29 cellular contexts compared by ENCODE assay signal in genomic region chr19:19056636-19057275, GRCh38.
"Had no signal": no experiment of that assay in that cellular context is flagged by ENCODE, and none has a peak within 500 bp of the region (broad histone marks: within the 10 kb centered on the region; RNA-seq: fewer than 3 reads in every experiment).

No MANE protein-coding gene starts in this region.

- H3K36me3 ChIP-seq: ovary, uterus had no signal

- H3K4me1 ChIP-seq: parathyroid adenoma, tibial nerve, uterus had no signal

- FAIRE-seq: small intestine had no signal

- H3K4me1 Mint-ChIP-seq: neural crest cell; stimulated activated effector memory CD8-positive, alpha-beta T cell treated with anti-CD3 and anti-CD28 coated beads, Interleukin-12 subunit alpha, Interleukin-12 subunit beta, amount 100 ng/mL, for 72 hours had no signal

- ATAC-seq: naive thymus-derived CD8-positive, alpha-beta T cell; natural killer cell treated with Interleukin-12 subunit alpha and Interleukin-12 subunit beta and Interleukin-15 and Interleukin-18, amount 100 ng/mL, for 72 hours; psoas muscle; right cardiac atrium; sciatic nerve; stimulated activated effector memory CD8-positive, alpha-beta T cell treated with anti-CD3 and anti-CD28 coated beads, Interleukin-12 subunit alpha, Interleukin-12 subunit beta, amount 100 ng/mL, for 72 hours; stimulated activated naive B cell treated with anti-CD40 and anti-IgM and Interleukin-4, amounts not matched to agents 10 μg/mL and 1 μg/mL and 100 μg/mL, for 72 hours; upper lobe of right lung had no signal

- H3K27me3 Mint-ChIP-seq: naive B cell; naive thymus-derived CD8-positive, alpha-beta T cell; natural killer cell treated with Interleukin-12 subunit alpha and Interleukin-12 subunit beta and Interleukin-15 and Interleukin-18, amount 100 ng/mL, for 72 hours; progenitor cell of endocrine pancreas; stimulated activated naive B cell treated with anti-CD40 and anti-IgM and Interleukin-4, amounts not matched to agents 10 μg/mL and 1 μg/mL and 100 μg/mL, for 72 hours; stimulated activated naive CD8-positive, alpha-beta T cell treated with anti-CD3 and anti-CD28 coated beads, Interleukin-15, Interleukin-2, amounts not matched to agents 100 ng/mL and 50 ng/mL, for 24 hours had no signal

- H3K9me3 Mint-ChIP-seq: naive B cell; naive thymus-derived CD8-positive, alpha-beta T cell; natural killer cell treated with Interleukin-12 subunit alpha and Interleukin-12 subunit beta and Interleukin-15 and Interleukin-18, amount 100 ng/mL, for 72 hours; nephron progenitor cell; neural crest cell; stimulated activated effector memory CD8-positive, alpha-beta T cell treated with anti-CD3 and anti-CD28 coated beads, Interleukin-12 subunit alpha, Interleukin-12 subunit beta, amount 100 ng/mL, for 72 hours; stimulated activated naive B cell treated with anti-CD40 and anti-IgM and Interleukin-4, amounts not matched to agents 10 μg/mL and 1 μg/mL and 100 μg/mL, for 72 hours; stimulated activated naive CD8-positive, alpha-beta T cell treated with anti-CD3 and anti-CD28 coated beads, Interleukin-15, Interleukin-2, amounts not matched to agents 100 ng/mL and 50 ng/mL, for 24 hours had no signal

- H3K27me3 ChIP-seq: neutrophil, ovary, stomach, thyroid gland, tibial nerve, upper lobe of right lung, uterus had no signal

- H3K9me3 ChIP-seq: neutrophil, ovary, psoas muscle, stomach, thoracic aorta, thyroid gland, tibial nerve, upper lobe of right lung, uterus had no signal

- H2AFZ ChIP-seq: parathyroid adenoma had no signal

- H3K27ac ChIP-seq: neutrophil, ovary, parathyroid adenoma, psoas muscle, stomach, thoracic aorta, thyroid gland, tibial nerve, upper lobe of right lung, uterus had no signal

- H3K27ac Mint-ChIP-seq: naive B cell; naive thymus-derived CD8-positive, alpha-beta T cell; natural killer cell treated with Interleukin-12 subunit alpha and Interleukin-12 subunit beta and Interleukin-15 and Interleukin-18, amount 100 ng/mL, for 72 hours; nephron progenitor cell; progenitor cell of endocrine pancreas; stimulated activated effector memory CD8-positive, alpha-beta T cell treated with anti-CD3 and anti-CD28 coated beads, Interleukin-12 subunit alpha, Interleukin-12 subunit beta, amount 100 ng/mL, for 72 hours; stimulated activated naive B cell treated with anti-CD40 and anti-IgM and Interleukin-4, amounts not matched to agents 10 μg/mL and 1 μg/mL and 100 μg/mL, for 72 hours; stimulated activated naive CD8-positive, alpha-beta T cell treated with anti-CD3 and anti-CD28 coated beads, Interleukin-15, Interleukin-2, amounts not matched to agents 100 ng/mL and 50 ng/mL, for 24 hours had no signal

- H3K36me3 Mint-ChIP-seq: naive B cell; natural killer cell treated with Interleukin-12 subunit alpha and Interleukin-12 subunit beta and Interleukin-15 and Interleukin-18, amount 100 ng/mL, for 72 hours had no signal

- H3K4me3 Mint-ChIP-seq: naive thymus-derived CD8-positive, alpha-beta T cell; natural killer cell treated with Interleukin-12 subunit alpha and Interleukin-12 subunit beta and Interleukin-15 and Interleukin-18, amount 100 ng/mL, for 72 hours; nephron progenitor cell; neural crest cell; stimulated activated effector memory CD8-positive, alpha-beta T cell treated with anti-CD3 and anti-CD28 coated beads, Interleukin-12 subunit alpha, Interleukin-12 subunit beta, amount 100 ng/mL, for 72 hours; stimulated activated naive B cell treated with anti-CD40 and anti-IgM and Interleukin-4, amounts not matched to agents 10 μg/mL and 1 μg/mL and 100 μg/mL, for 72 hours; stimulated activated naive CD8-positive, alpha-beta T cell treated with anti-CD3 and anti-CD28 coated beads, Interleukin-15, Interleukin-2, amounts not matched to agents 100 ng/mL and 50 ng/mL, for 24 hours had no signal

- DNase-seq: naive B cell; naive thymus-derived CD8-positive, alpha-beta T cell; nephron progenitor cell; nucleus accumbens; ovary; psoas muscle; small intestine; stimulated activated CD4-positive, alpha-beta T cell treated with anti-CD3 and anti-CD28 coated beads, Interleukin-15, amount 100 ng/mL, for 24 hours; stimulated activated CD4-positive, alpha-beta T cell treated with anti-CD3 and anti-CD28 coated beads, Interleukin-2, amount 100 ng/mL, for 24 hours; stimulated activated CD4-positive, alpha-beta T cell treated with anti-CD3 and anti-CD28 coated beads, Interleukin-2, amount 100 ng/mL, for 48 hours; stimulated activated CD4-positive, alpha-beta T cell treated with anti-CD3 and anti-CD28 coated beads, Interleukin-4, amount 100 ng/mL, for 24 hours; stimulated activated naive B cell treated with anti-CD40 and anti-IgM and Interleukin-4, amounts not matched to agents 10 μg/mL and 1 μg/mL and 100 μg/mL, for 72 hours; stimulated activated naive CD4-positive, alpha-beta T cell treated with Interleukin-2 at 50 U/mL for 16 hours; stomach; thyroid gland; trophoblast cell; upper lobe of right lung; uterus had no signal

- H3K79me2 ChIP-seq: parathyroid adenoma had no signal

- H3K4me3 ChIP-seq: ovary, psoas muscle, stomach, thoracic aorta, thyroid gland, tibial nerve, upper lobe of right lung, uterus had no signal

- H3K9ac ChIP-seq: parathyroid adenoma had no signal
